In genomic region chr10:58268946-58269831, GRCh38 we compare ENCODE assay signal across 8 cellular contexts. TPM values are rescaled to one million over a fixed set of nuclear protein-coding genes. Genes with fewer than 3 reads are reported as not detected.
DNase-seq lines count a peak whose midpoint lies in the region; ATAC-seq, FAIRE-seq and TF ChIP-seq lines count a peak whose summit lies in the region.

Gene CISD1, plus strand, starts transcription at chr10:58269162. Its CDS starts 112 bp downstream, at chr10:58269274.

- H3K27ac ChIP-seq in angular gyrus (ENCODE audit: low read depth, low read length): peak within 1 kb of the TSS; percentile 89
- H3K27ac ChIP-seq in psoas muscle: peak within 1 kb of the TSS; percentile 97

- no peak for TF ChIP-seq CTCF in psoas muscle (IDR thresholded peaks at IDR 0.05)

- intact Hi-C loops in left ventricle myocardium superior (cut with micrococcal nuclease): no loop called here
- intact Hi-C loops in psoas muscle (cut with DNase I): no loop called here

- peak within 1 kb of the TSS; percentile 90 for H3K4me3 ChIP-seq in psoas muscle

- H3K36me3 ChIP-seq in psoas muscle (ENCODE audit: insufficient read depth in 1 of 2, low read depth in 1 of 2): no peaks in the 10 kb centered on the region

- ATAC-seq in GM18498 (IDR thresholded peaks at IDR 0.05; ENCODE audit: unreplicated experiment) (peak; percentile 69), HG02938 (IDR thresholded peaks at IDR 0.05; ENCODE audit: unreplicated experiment) (peak; percentile 61), left ventricle myocardium superior (peak; percentile 91), psoas muscle (peak; percentile 87 to 91 (median 88))

- peak; percentile 99 for FAIRE-seq in urothelium cell line (lab: Jason Lieb, UNC)

- H3K9me3 ChIP-seq in psoas muscle: no peaks in the 10 kb centered on the region

- H3K4me1 ChIP-seq in psoas muscle: peaks cover 34% of the 10 kb centered on the region

- DNase-seq in NCI-H187 (lab: John Stamatoyannopoulos, UW): peak; percentile 89 to 90
- peak; percentile 84 to 99 (median 92) for DNase-seq in T-helper 2 cell
- DNase-seq in left ventricle myocardium superior: peak; percentile 98
- peak; percentile 95 to 99 for DNase-seq in psoas muscle
- DNase-seq in urothelium cell line (ENCODE audit: low spot score): peak; percentile 99

- no peaks in the 10 kb centered on the region for H3K27me3 ChIP-seq in psoas muscle (ENCODE audit: insufficient read depth in 3 of 3, low read length in 2 of 3)

- WGBS in psoas muscle, 3 donors: 0 to 1% (median 0%) methylated on average over 60 to 69 of the region's 69 CpGs

RNA-seq across cellular contexts. Expression of gene CISD1, which starts in this region (rescaled TPM):
- total RNA-seq in left ventricle myocardium superior (182 TPM), psoas muscle (100 to 1,000 TPM in 3 of 4 donors, 10 to 100 TPM in 1; 64.5 to 134 (median 112) TPM)
- 10 to 100 TPM; 87.7 to 95.3 (median 89.1) TPM for polyA plus RNA-seq in psoas muscle

Comparison
In these comparisons a context has a peak if more than half of its experiments do, and no peak if none do; other contexts are left out.
1. Peak in every context shown above with its lines: DNase-seq, ATAC-seq, H3K4me3 ChIP-seq and H3K27ac ChIP-seq.